23 cellular contexts compared by ENCODE assay signal in genomic region chrX:16100673-16101072, GRCh38. TPM values are rescaled to one million over a fixed set of nuclear protein-coding genes. Genes with fewer than 3 reads are reported as not detected.
DNase-seq lines count a peak whose midpoint lies in the region; ATAC-seq and TF ChIP-seq lines count a peak whose summit lies in the region.
"Had no signal": no experiment of that assay in that cellular context is flagged by ENCODE, and none has a peak within 500 bp of the region (broad histone marks: within the 10 kb centered on the region; RNA-seq: fewer than 3 reads in every experiment).

No MANE protein-coding gene starts in this region.

- in situ Hi-C loops in HAP-1 (cut with MboI; ENCODE audit: low sequenced_read_pairs) = no loop called here

- H3K79me2 ChIP-seq in smooth muscle cell (ENCODE audit: low read depth) = no peaks in the 10 kb centered on the region

- DNase-seq in cardiac muscle cell (ENCODE audit: low read depth in 1 of 2, low spot score in 1 of 2) (peak in 1 of 2 donors; percentile 35), cardiac septum (ENCODE audit: low spot score) (no peak), HAP-1 (ENCODE audit: low spot score in 2 of 2) (peak; percentile 8 to 16), endodermal cell (no peak), smooth muscle cell (lab: John Stamatoyannopoulos, UW; ENCODE audit: unreplicated experiment) (no peak), GDM1 (lab: John Stamatoyannopoulos, UW) (no peak), NCI-H345 treated with DMSO at 0.1 percent for 48 hours (lab: John Stamatoyannopoulos, UW; ENCODE audit: unreplicated experiment) (no peak)
- DNase-seq: CD8-positive, alpha-beta T cell; DMS53; GF-D8; MG63; NCI-H1417; NCI-H1694 treated with DMSO at 0.1 percent for 48 hours; NCI-H2081 treated with DMSO at 0.1 percent for 48 hours; NCI-H748 treated with DMSO at 0.1 percent for 48 hours had no signal

- peaks cover 53% of the 10 kb centered on the region for H3K4me1 Mint-ChIP-seq in endodermal cell

- H3K36me3 Mint-ChIP-seq in endodermal cell (ENCODE audit: low read depth) = no peaks in the 10 kb centered on the region
- H3K36me3 Mint-ChIP-seq: CD8-positive, alpha-beta T cell had no signal

- H3K4me1 ChIP-seq in cardiac muscle cell (ENCODE audit: low read depth) (peaks cover 15% of the 10 kb centered on the region), HAP-1 (peaks cover 3% of the 10 kb centered on the region; the same call in 1 of the 2 replicates), endodermal cell (ENCODE audit: control insufficient read depth, insufficient read depth, low read length) (no peaks in the 10 kb centered on the region), smooth muscle cell (ENCODE audit: low read depth) (peaks cover 11% of the 10 kb centered on the region)
- H3K4me1 ChIP-seq: BLaER1 had no signal

- H3K4me3 ChIP-seq in cardiac muscle cell (no peak overlapping the region), HAP-1 (no peak overlapping the region), endodermal cell (ENCODE audit: low read length) (no peak overlapping the region), smooth muscle cell (no peak overlapping the region)
- H3K4me3 ChIP-seq: BLaER1, K562, MG63 had no signal

- no peaks in the 10 kb centered on the region for H3F3A ChIP-seq in smooth muscle cell (ENCODE audit: low read depth)

- H3K27ac ChIP-seq in cardiac muscle cell (peak overlapping the region; percentile 64), endodermal cell (ENCODE audit: low read depth, low read length) (no peak overlapping the region), smooth muscle cell (ENCODE audit: low read depth) (no peak overlapping the region)
- H3K27ac ChIP-seq: BLaER1, HL-60 had no signal

- no peak for ATAC-seq in HG03196 (IDR thresholded peaks at IDR 0.05; ENCODE audit: unreplicated experiment)
- ATAC-seq: CD8-positive, alpha-beta T cell; HepG2; K562; Right ventricle myocardium inferior had no signal

- intact Hi-C loops in cardiac septum (cut with DNase I) = no loop called here

- H3K9me3 ChIP-seq in cardiac muscle cell (ENCODE audit: low read depth) = no peaks in the 10 kb centered on the region
- H3K9me3 ChIP-seq in HAP-1 = no peaks in the 10 kb centered on the region
- H3K9me3 ChIP-seq in endodermal cell (ENCODE audit: control insufficient read depth, low read length) = peaks cover 9% of the 10 kb centered on the region
- H3K9me3 ChIP-seq in smooth muscle cell (replicated peaks; ENCODE audit: low read depth) = no peaks in the 10 kb centered on the region
- H3K9me3 ChIP-seq: BLaER1, MG63 had no signal

- H3K9ac ChIP-seq in endodermal cell (ENCODE audit: extremely low read depth, low read length, poor library complexity, severe bottlenecking) (no peak overlapping the region), smooth muscle cell (ENCODE audit: low read depth) (no peak overlapping the region)
- H3K9ac ChIP-seq: BLaER1 had no signal

- H3K9me3 Mint-ChIP-seq in endodermal cell = peaks cover 12% of the 10 kb centered on the region
- H3K9me3 Mint-ChIP-seq: CD8-positive, alpha-beta T cell had no signal

- H4K20me1 ChIP-seq in smooth muscle cell (ENCODE audit: low read depth) = no peaks in the 10 kb centered on the region
- H4K20me1 ChIP-seq: BLaER1 had no signal

- peak overlapping the region; percentile 56 for H3K27ac Mint-ChIP-seq in endodermal cell
- H3K27ac Mint-ChIP-seq: CD8-positive, alpha-beta T cell had no signal

- TF ChIP-seq CTCF in cardiac muscle cell (IDR thresholded peaks at IDR 0.05; ENCODE audit: low read depth, low read length) = no peak
- no peak for TF ChIP-seq CTCF in endodermal cell (conservative IDR thresholded peaks at IDR 0.05)
- TF ChIP-seq CTCF in smooth muscle cell (IDR thresholded peaks at IDR 0.05; ENCODE audit: borderline replicate concordance, insufficient read depth, poor library complexity, severe bottlenecking) = no peak

- H3K4me3 Mint-ChIP-seq in endodermal cell = no peak overlapping the region
- H3K4me3 Mint-ChIP-seq: CD8-positive, alpha-beta T cell had no signal

- H3K27me3 ChIP-seq in cardiac muscle cell (no peaks in the 10 kb centered on the region), HAP-1 (ENCODE audit: low read depth) (no peaks in the 10 kb centered on the region), endodermal cell (ENCODE audit: control insufficient read depth, insufficient read depth, low read length, poor library complexity, severe bottlenecking) (no peaks in the 10 kb centered on the region), smooth muscle cell (ENCODE audit: low read depth) (no peaks in the 10 kb centered on the region)
- H3K27me3 ChIP-seq: MG63 had no signal

- H3K36me3 ChIP-seq in cardiac muscle cell (no peaks in the 10 kb centered on the region), HAP-1 (replicated peaks) (no peaks in the 10 kb centered on the region), endodermal cell (ENCODE audit: control insufficient read depth, insufficient read depth, low read length) (peaks cover 3% of the 10 kb centered on the region), smooth muscle cell (ENCODE audit: low read depth) (no peaks in the 10 kb centered on the region)
- H3K36me3 ChIP-seq: BLaER1, MG63 had no signal

- WGBS in endodermal cell (ENCODE audit: insufficient coverage in 1 of 2, insufficient read length in 1 of 2), 2 experiments = 15% methylated on average over 2 of the region's 4 CpGs; no CpG with 5 or more reads in 1 of the 2 experiments
- 37% methylated on average over 4 of the region's 4 CpGs for WGBS in smooth muscle cell (ENCODE audit: low lambda C conversion rate)

- no peak overlapping the region for H3K4me2 ChIP-seq in smooth muscle cell
- H3K4me2 ChIP-seq: BLaER1 had no signal

- peak overlapping the region; percentile 48 for H2AFZ ChIP-seq in smooth muscle cell (ENCODE audit: low read depth)

- H3K27me3 Mint-ChIP-seq in endodermal cell (ENCODE audit: insufficient read depth) = no peaks in the 10 kb centered on the region

RNA-seq across cellular contexts. Expression of gene GRPR, which starts 22.7 kb away (rescaled TPM):
- 0.67 and 0.69 TPM in 2 replicates for total RNA-seq in cardiac muscle cell
- 0.21 and 0.52 TPM in 2 replicates for polyA plus RNA-seq in cardiac muscle cell
- total RNA-seq in cardiac septum = 0.32 TPM
- total RNA-seq in endodermal cell = 10 to 100 TPM; 20.8 to 63.1 TPM
- 2.9 TPM for polyA plus RNA-seq in endodermal cell (2013, experiment 1 of 2)
- 3.6 TPM for polyA plus RNA-seq in endodermal cell (2013, experiment 2 of 2)
- total RNA-seq in smooth muscle cell = 2.1 and 4.3 TPM in 2 replicates
- 1.3 and 1.7 TPM in 2 replicates for polyA plus RNA-seq in smooth muscle cell
- total RNA-seq: HT-29, K562, NCI-H460 had no signal

Comparison
In these comparisons a context has a peak if more than half of its experiments do, and no peak if none do; other contexts are left out.
1. DNase-seq: peak in HAP-1 (2 of 2); none in cardiac septum (single experiment), endodermal cell (single experiment), smooth muscle cell (single experiment), GDM1 (single experiment) and NCI-H345 treated with DMSO at 0.1 percent for 48 hours (single experiment).